Comparison of ENCODE assay signal across 9 cellular contexts in genomic region chr19:36060430-36060829, GRCh38. TPM values are rescaled to one million over a fixed set of nuclear protein-coding genes. Genes with fewer than 3 reads are reported as not detected.
DNase-seq lines count a peak whose midpoint lies in the region; ATAC-seq and TF ChIP-seq lines count a peak whose summit lies in the region.
"Had no signal": no experiment of that assay in that cellular context is flagged by ENCODE, and none has a peak within 500 bp of the region (broad histone marks: within the 10 kb centered on the region; RNA-seq: fewer than 3 reads in every experiment).

No MANE protein-coding gene starts in this region.

- peak; percentile 59 for ATAC-seq in activated T-helper 17 cell treated with anti-CD3 and anti-CD28 coated beads, Interleukin-2, amount 50 U/mL, for 72 hours (replicated peaks)
- ATAC-seq in psoas muscle = peak; percentile 61 to 95 (median 84)
- no peak for ATAC-seq in HG02973 (IDR thresholded peaks at IDR 0.05; ENCODE audit: unreplicated experiment)

- H3K27me3 ChIP-seq in psoas muscle (ENCODE audit: insufficient read depth in 3 of 3, low read length in 2 of 3) (no peaks in the 10 kb centered on the region), colonic mucosa (no peaks in the 10 kb centered on the region)

- peak; percentile 83 for DNase-seq in D341Med (ENCODE audit: low spot score)
- peak; percentile 18 for DNase-seq in glomerular endothelial cell (ENCODE audit: extremely low read depth, low read depth, low spot score)
- DNase-seq in psoas muscle = peak; percentile 31 to 70
- DNase-seq in colonic mucosa = no peak
- no peak for DNase-seq in mesothelial cell of epicardium (ENCODE audit: low spot score in 2 of 2, unreplicated experiment in 2 of 2)

- intact Hi-C loops in psoas muscle (cut with DNase I) (loop anchor here in 1 of 2 donors (5.0 kb wide), 1 partner anchor 42 kb away; no protein-coding TSS in a partner anchor), colonic mucosa (cut with DNase I) (loop anchor here (10.0 kb wide), 1 partner anchor 114 kb away; no protein-coding TSS in a partner anchor)

- no peaks in the 10 kb centered on the region for H3K9me3 Mint-ChIP-seq in activated T-helper 17 cell treated with anti-CD3 and anti-CD28 coated beads, Interleukin-2, amount 50 U/mL, for 72 hours
- no peaks in the 10 kb centered on the region for H3K9me3 Mint-ChIP-seq in mesothelial cell of epicardium

- H3K36me3 ChIP-seq in psoas muscle (ENCODE audit: insufficient read depth in 1 of 2, low read depth in 1 of 2) (no peaks in the 10 kb centered on the region), colonic mucosa (no peaks in the 10 kb centered on the region)
- H3K36me3 ChIP-seq: thoracic aorta had no signal

- WGBS in psoas muscle, 3 donors = 72 to 81% (median 74%) methylated on average over 4 of the region's 4 CpGs

- no peak overlapping the region for H3K4me3 Mint-ChIP-seq in activated T-helper 17 cell treated with anti-CD3 and anti-CD28 coated beads, Interleukin-2, amount 50 U/mL, for 72 hours
- H3K4me3 Mint-ChIP-seq in mesothelial cell of epicardium = no peak overlapping the region

- TF ChIP-seq CTCF in psoas muscle (IDR thresholded peaks at IDR 0.05) = peak; percentile 57
- no peak for TF ChIP-seq CTCF in colonic mucosa (IDR thresholded peaks at IDR 0.05)
- TF ChIP-seq CTCF in mesothelial cell of epicardium (IDR thresholded peaks at IDR 0.05; ENCODE audit: unreplicated experiment) = no peak

- H3K36me3 Mint-ChIP-seq in activated T-helper 17 cell treated with anti-CD3 and anti-CD28 coated beads, Interleukin-2, amount 50 U/mL, for 72 hours (ENCODE audit: low read depth) = peaks cover 9% of the 10 kb centered on the region
- no peaks in the 10 kb centered on the region for H3K36me3 Mint-ChIP-seq in mesothelial cell of epicardium

- TF ChIP-seq RAD21 in Ishikawa (IDR thresholded peaks at IDR 0.05; ENCODE audit: low read depth) = peak; percentile 39

- no peaks in the 10 kb centered on the region for H3K27me3 Mint-ChIP-seq in activated T-helper 17 cell treated with anti-CD3 and anti-CD28 coated beads, Interleukin-2, amount 50 U/mL, for 72 hours
- H3K27me3 Mint-ChIP-seq in mesothelial cell of epicardium (ENCODE audit: low read depth) = no peaks in the 10 kb centered on the region

- H3K9ac ChIP-seq in colonic mucosa (ENCODE audit: low read depth in 2 of 2, low read length in 2 of 2) = no peak overlapping the region

- H3K9me3 ChIP-seq in psoas muscle (no peaks in the 10 kb centered on the region), colonic mucosa (no peaks in the 10 kb centered on the region)
- H3K9me3 ChIP-seq: thoracic aorta had no signal

- no peak overlapping the region for H3K27ac ChIP-seq in psoas muscle
- no peak overlapping the region for H3K27ac ChIP-seq in colonic mucosa
- H3K27ac ChIP-seq: thoracic aorta had no signal

- no peak overlapping the region for H3K27ac Mint-ChIP-seq in activated T-helper 17 cell treated with anti-CD3 and anti-CD28 coated beads, Interleukin-2, amount 50 U/mL, for 72 hours
- H3K27ac Mint-ChIP-seq in mesothelial cell of epicardium = no peak overlapping the region

- H3K4me1 ChIP-seq in psoas muscle (peaks cover 13% of the 10 kb centered on the region), colonic mucosa (peaks cover under 1% of the 10 kb centered on the region)

- TF ChIP-seq EP300 in Ishikawa (IDR thresholded peaks at IDR 0.05; ENCODE audit: borderline replicate concordance) = no peak

- H3K4me3 ChIP-seq in psoas muscle (no peak overlapping the region), colonic mucosa (no peak overlapping the region)
- H3K4me3 ChIP-seq: thoracic aorta had no signal

- H3K4me1 Mint-ChIP-seq in activated T-helper 17 cell treated with anti-CD3 and anti-CD28 coated beads, Interleukin-2, amount 50 U/mL, for 72 hours = peaks cover 2% of the 10 kb centered on the region
- H3K4me1 Mint-ChIP-seq in mesothelial cell of epicardium = peaks cover 8% of the 10 kb centered on the region

TF ChIP-seq in Ishikawa, 13 proteins besides CTCF, POLR2A, EP300 and RAD21:
- no peak for TF ChIP-seq TCF12 (IDR thresholded peaks at IDR 0.05; ENCODE audit: low read depth)

RNA-seq across cellular contexts. Expression of gene WDR62, which starts 5.7 kb away (rescaled TPM):
- total RNA-seq in activated T-helper 17 cell treated with anti-CD3 and anti-CD28 coated beads, Interleukin-2, amount 50 U/mL, for 72 hours = 10 to 100 TPM; 19.3 to 33.2 TPM
- total RNA-seq in glomerular endothelial cell (2.3 and 4.8 TPM in 2 replicates), psoas muscle (1 to 10 TPM in 3 of 4 donors, under 1 TPM in 1; 0.81 to 3.8 (median 2.8) TPM), colonic mucosa (10 to 100 TPM in 1 of 2 donors, 1 to 10 TPM in 1; 2.1 to 13.1 TPM), mesothelial cell of epicardium (5.1 to 7.1 TPM (median 5.9 TPM) in 3 replicates)
- 1 to 10 TPM; 2.3 to 7.2 (median 2.6) TPM for polyA plus RNA-seq in psoas muscle

RNA-seq across cellular contexts. Expression of gene THAP8, which starts 6.3 kb away (rescaled TPM):
- 1 to 10 TPM; 2.3 to 7.9 TPM for total RNA-seq in activated T-helper 17 cell treated with anti-CD3 and anti-CD28 coated beads, Interleukin-2, amount 50 U/mL, for 72 hours
- 10.3 and 13.9 TPM in 2 replicates for total RNA-seq in glomerular endothelial cell
- 1 to 10 TPM; 1.9 to 7.0 (median 2.9) TPM for total RNA-seq in psoas muscle
- 1 to 10 TPM; 3.6 to 9.6 (median 6.5) TPM for polyA plus RNA-seq in psoas muscle
- 1 to 10 TPM; 3.3 to 4.6 TPM for total RNA-seq in colonic mucosa
- 8.9 to 9.7 TPM (median 9.2 TPM) in 3 replicates for total RNA-seq in mesothelial cell of epicardium

RNA-seq across cellular contexts. Expression of gene CLIP3, which starts 27.8 kb away (rescaled TPM):
- 1 to 10 TPM in 1 of 2 donors, under 1 TPM in 1; 0.89 to 7.1 TPM for total RNA-seq in activated T-helper 17 cell treated with anti-CD3 and anti-CD28 coated beads, Interleukin-2, amount 50 U/mL, for 72 hours
- total RNA-seq in glomerular endothelial cell (14.0 TPM in 2 replicates), psoas muscle (1 to 10 TPM; 1.2 to 3.9 (median 1.6) TPM), colonic mucosa (10 to 100 TPM in 1 of 2 donors, 1 to 10 TPM in 1; 3.4 to 11.7 TPM), mesothelial cell of epicardium (58.5 to 59.0 TPM (median 59.0 TPM) in 3 replicates)
- polyA plus RNA-seq in psoas muscle = 1 to 10 TPM in 1 of 3 donors, under 1 TPM in 2; 0.51 to 1.0 (median 0.66) TPM

RNA-seq across cellular contexts. Expression of gene ALKBH6, which starts 46.4 kb away (rescaled TPM):
- 10 to 100 TPM; 39.1 to 69.6 TPM for total RNA-seq in activated T-helper 17 cell treated with anti-CD3 and anti-CD28 coated beads, Interleukin-2, amount 50 U/mL, for 72 hours
- total RNA-seq in glomerular endothelial cell = 22.5 and 35.5 TPM in 2 replicates
- 10 to 100 TPM in 3 of 4 donors, 1 to 10 TPM in 1; 7.1 to 12.6 (median 10.6) TPM for total RNA-seq in psoas muscle
- 10 to 100 TPM in 2 of 3 donors, 1 to 10 TPM in 1; 9.5 to 22.3 (median 13.3) TPM for polyA plus RNA-seq in psoas muscle
- 10 to 100 TPM; 17.0 to 26.2 TPM for total RNA-seq in colonic mucosa
- total RNA-seq in mesothelial cell of epicardium = 26.3 to 28.9 TPM (median 28.7 TPM) in 3 replicates

RNA-seq across cellular contexts. Expression of gene OVOL3, which starts 50.5 kb away (rescaled TPM):
- not detected for total RNA-seq in activated T-helper 17 cell treated with anti-CD3 and anti-CD28 coated beads, Interleukin-2, amount 50 U/mL, for 72 hours
- total RNA-seq in glomerular endothelial cell (not detected in 2 replicates), psoas muscle (not detected), colonic mucosa (not detected), mesothelial cell of epicardium (not detected in 3 replicates)
- polyA plus RNA-seq in psoas muscle = under 1 TPM in 1 of 3 donors, not detected in 2; 0.13 TPM
- total RNA-seq: thoracic aorta had no signal

Comparison
In these comparisons a context has a peak if more than half of its experiments do, and no peak if none do; other contexts are left out.
1. DNase-seq: peak in D341Med (single experiment), glomerular endothelial cell (single experiment) and psoas muscle (2 of 2); none in colonic mucosa (single experiment) and mesothelial cell of epicardium (0 of 2).